12 cellular contexts compared by ENCODE assay signal in the genomic region with DNA sequence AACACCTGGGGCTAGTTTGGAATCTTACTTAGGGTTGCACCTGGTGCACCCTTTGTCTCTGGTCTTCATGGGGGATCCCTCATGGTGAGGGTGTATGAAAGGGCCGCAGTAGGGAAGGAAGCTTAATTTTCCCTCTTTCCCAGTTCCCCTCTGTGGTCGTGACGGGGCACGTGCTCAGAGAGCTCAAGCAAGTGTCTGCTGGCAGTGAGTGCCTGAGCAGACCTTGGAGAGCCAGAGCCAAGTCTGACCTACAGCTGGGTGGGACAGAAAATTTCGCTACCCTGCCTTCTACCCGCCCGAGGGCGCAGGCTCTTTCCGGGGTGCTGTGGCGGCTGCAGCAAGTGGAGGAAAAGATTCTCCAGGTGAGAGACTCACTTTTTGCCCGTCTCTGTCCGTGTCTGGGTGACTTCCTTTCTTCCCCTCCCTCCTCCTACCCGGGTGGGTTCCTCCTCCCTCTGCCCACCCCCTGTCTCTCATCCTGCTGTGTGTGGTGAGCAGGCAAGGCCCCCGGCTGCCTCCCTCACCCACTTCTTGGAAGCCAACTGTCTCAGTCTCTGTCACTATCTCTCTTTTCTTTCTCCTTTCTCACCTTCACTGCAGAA.
A peak's percentile ranks its signal among the peaks of the same experiment; 100 is the strongest.
DNase-seq lines count a peak whose midpoint lies in the region; ATAC-seq and TF ChIP-seq lines count a peak whose summit lies in the region.
"Had no signal": no experiment of that assay in that cellular context is flagged by ENCODE, and none has a peak within 500 bp of the region (broad histone marks: within the 10 kb centered on the region; RNA-seq: fewer than 3 reads in every experiment).

No MANE protein-coding gene starts in this region.

- H3K4me3 ChIP-seq in CD4-positive, CD25-positive, alpha-beta regulatory T cell (ENCODE audit: low read depth, low read length) = no peak overlapping the region
- H3K4me3 ChIP-seq in osteoblast (ENCODE audit: insufficient read depth, low read length) (no peak overlapping the region), suprapubic skin (no peak overlapping the region)
- H3K4me3 ChIP-seq: neural progenitor cell had no signal

- peak overlapping the region in 2 of 4 donors; percentile 4 to 64 for H3K4me3 Mint-ChIP-seq in CD4-positive, CD25-positive, alpha-beta regulatory T cell
- H3K4me3 Mint-ChIP-seq in activated T-helper 1 cell treated with anti-CD3 and anti-CD28 coated beads, Interleukin-12 subunit alpha, Interleukin-12 subunit beta, Interleukin-2, Interleukin-4 antibody, amounts not matched to agents 30 ng/mL and 10 ng/mL and 1 ng/mL, durations not matched to agents 14 hours and 24 hours and 36 hours = peak overlapping the region; percentile 10
- H3K4me3 Mint-ChIP-seq: neural progenitor cell had no signal

- peak; percentile 66 to 69 for ATAC-seq in CD4-positive, CD25-positive, alpha-beta regulatory T cell (ENCODE audit: low read depth in 2 of 2)
- no peak for ATAC-seq in HG03045 (IDR thresholded peaks at IDR 0.05; ENCODE audit: unreplicated experiment)
- ATAC-seq: left cardiac atrium had no signal

- TF ChIP-seq CTCF in osteoblast (IDR thresholded peaks at IDR 0.05; ENCODE audit: extremely low read depth, low read depth, low read length) (no peak), suprapubic skin (IDR thresholded peaks at IDR 0.05) (no peak)

- H3K9me3 Mint-ChIP-seq in CD4-positive, CD25-positive, alpha-beta regulatory T cell = peaks cover 0 to 1% (median 0%) of the 10 kb centered on the region in 7 donors
- no peaks in the 10 kb centered on the region for H3K9me3 Mint-ChIP-seq in activated T-helper 1 cell treated with anti-CD3 and anti-CD28 coated beads, Interleukin-12 subunit alpha, Interleukin-12 subunit beta, Interleukin-2, Interleukin-4 antibody, amounts not matched to agents 30 ng/mL and 10 ng/mL and 1 ng/mL, durations not matched to agents 14 hours and 24 hours and 36 hours
- H3K9me3 Mint-ChIP-seq: neural progenitor cell had no signal

- peaks cover 8% of the 10 kb centered on the region for H4K20me1 ChIP-seq in osteoblast (ENCODE audit: insufficient read depth, low read length)

- peaks cover 7% of the 10 kb centered on the region for H3K36me3 Mint-ChIP-seq in CD4-positive, CD25-positive, alpha-beta regulatory T cell
- H3K36me3 Mint-ChIP-seq in activated T-helper 1 cell treated with anti-CD3 and anti-CD28 coated beads, Interleukin-12 subunit alpha, Interleukin-12 subunit beta, Interleukin-2, Interleukin-4 antibody, amounts not matched to agents 30 ng/mL and 10 ng/mL and 1 ng/mL, durations not matched to agents 14 hours and 24 hours and 36 hours (ENCODE audit: low read depth) = peaks cover 69% of the 10 kb centered on the region
- H3K36me3 Mint-ChIP-seq: neural progenitor cell had no signal

- no peak overlapping the region for H3K4me2 ChIP-seq in osteoblast (ENCODE audit: insufficient read depth, low read length)
- H3K4me2 ChIP-seq: neural progenitor cell had no signal

- no peak for TF ChIP-seq POLR2A in suprapubic skin (IDR thresholded peaks at IDR 0.05)

- H3K4me1 Mint-ChIP-seq in CD4-positive, CD25-positive, alpha-beta regulatory T cell = peaks cover 2 to 33% (median 8%) of the 10 kb centered on the region in 4 donors
- peaks cover 34% of the 10 kb centered on the region for H3K4me1 Mint-ChIP-seq in activated T-helper 1 cell treated with anti-CD3 and anti-CD28 coated beads, Interleukin-12 subunit alpha, Interleukin-12 subunit beta, Interleukin-2, Interleukin-4 antibody, amounts not matched to agents 30 ng/mL and 10 ng/mL and 1 ng/mL, durations not matched to agents 14 hours and 24 hours and 36 hours (ENCODE audit: low read depth)
- H3K4me1 Mint-ChIP-seq: neural progenitor cell had no signal

- H3K27ac Mint-ChIP-seq in CD4-positive, CD25-positive, alpha-beta regulatory T cell = peak overlapping the region; percentile 4 to 89 (median 88)
- H3K27ac Mint-ChIP-seq in activated T-helper 1 cell treated with anti-CD3 and anti-CD28 coated beads, Interleukin-12 subunit alpha, Interleukin-12 subunit beta, Interleukin-2, Interleukin-4 antibody, amounts not matched to agents 30 ng/mL and 10 ng/mL and 1 ng/mL, durations not matched to agents 14 hours and 24 hours and 36 hours = peak overlapping the region; percentile 91
- H3K27ac Mint-ChIP-seq: neural progenitor cell had no signal

- no peak for TF ChIP-seq EP300 in suprapubic skin (IDR thresholded peaks at IDR 0.05)

- DNase-seq in CD4-positive, CD25-positive, alpha-beta regulatory T cell = peak in 2 of 3 donors; percentile 4 to 48
- DNase-seq in NCI-H1417 (lab: John Stamatoyannopoulos, UW) (peak in 2 of 3 experiments; percentile 84 to 96), osteoblast (ENCODE audit: insufficient read length, low spot score, missing footprints) (peak; percentile 62), suprapubic skin (ENCODE audit: low spot score in 2 of 2) (no peak), Ammon's horn (ENCODE audit: low spot score) (no peak), COLO829 (ENCODE audit: low spot score) (no peak)
- no peak for DNase-seq in activated T-helper 1 cell treated with anti-CD3 and anti-CD28 coated beads, Interleukin-12 subunit alpha, Interleukin-12 subunit beta, Interleukin-2, Interleukin-4 antibody, amounts not matched to agents 30 ng/mL and 10 ng/mL and 1 ng/mL, durations not matched to agents 14 hours and 24 hours and 36 hours (ENCODE audit: low spot score)
- DNase-seq: caudate nucleus, left cardiac atrium, NCI-H187 had no signal

- H2AFZ ChIP-seq in osteoblast (ENCODE audit: low read length) = no peak overlapping the region
- H2AFZ ChIP-seq: neural progenitor cell had no signal

- WGBS in suprapubic skin = 80% methylated on average over 14 of the region's 14 CpGs

- H3K9me3 ChIP-seq in CD4-positive, CD25-positive, alpha-beta regulatory T cell (ENCODE audit: control insufficient read depth in 2 of 2, low read length in 2 of 2) = no peaks in the 10 kb centered on the region
- H3K9me3 ChIP-seq in osteoblast (ENCODE audit: low read depth, low read length) (no peaks in the 10 kb centered on the region), suprapubic skin (no peaks in the 10 kb centered on the region)

- peaks cover 44% of the 10 kb centered on the region for H3K79me2 ChIP-seq in osteoblast (ENCODE audit: insufficient read depth, low read length)

- H3K27me3 ChIP-seq in CD4-positive, CD25-positive, alpha-beta regulatory T cell (ENCODE audit: control insufficient read depth, insufficient read depth, low read length) = no peaks in the 10 kb centered on the region
- H3K27me3 ChIP-seq in osteoblast (ENCODE audit: insufficient read depth, low read length) (no peaks in the 10 kb centered on the region), suprapubic skin (no peaks in the 10 kb centered on the region)
- H3K27me3 ChIP-seq: neural progenitor cell had no signal

- no peaks in the 10 kb centered on the region for H3K27me3 Mint-ChIP-seq in CD4-positive, CD25-positive, alpha-beta regulatory T cell
- H3K27me3 Mint-ChIP-seq in activated T-helper 1 cell treated with anti-CD3 and anti-CD28 coated beads, Interleukin-12 subunit alpha, Interleukin-12 subunit beta, Interleukin-2, Interleukin-4 antibody, amounts not matched to agents 30 ng/mL and 10 ng/mL and 1 ng/mL, durations not matched to agents 14 hours and 24 hours and 36 hours (ENCODE audit: insufficient read depth) = no peaks in the 10 kb centered on the region

- peaks cover 55% of the 10 kb centered on the region for H3K36me3 ChIP-seq in CD4-positive, CD25-positive, alpha-beta regulatory T cell (ENCODE audit: control insufficient read depth, insufficient read depth, low read length)
- H3K36me3 ChIP-seq in osteoblast (ENCODE audit: insufficient read depth, low read length) (peaks cover 100% of the 10 kb centered on the region), suprapubic skin (peaks cover 34% of the 10 kb centered on the region)
- H3K36me3 ChIP-seq: neural progenitor cell had no signal

- H3K27ac ChIP-seq in CD4-positive, CD25-positive, alpha-beta regulatory T cell (ENCODE audit: insufficient read depth, low read length, poor library complexity, severe bottlenecking) = no peak overlapping the region
- H3K27ac ChIP-seq in osteoblast (ENCODE audit: low read depth, low read length) (peak overlapping the region; percentile 40), suprapubic skin (no peak overlapping the region)
- H3K27ac ChIP-seq: neural progenitor cell had no signal

- intact Hi-C loops in activated T-helper 1 cell treated with anti-CD3 and anti-CD28 coated beads, Interleukin-12 subunit alpha, Interleukin-12 subunit beta, Interleukin-2, Interleukin-4 antibody, amounts not matched to agents 30 ng/mL and 10 ng/mL and 1 ng/mL, durations not matched to agents 14 hours and 24 hours and 36 hours (cut with micrococcal nuclease) = no loop called here

- no peaks in the 10 kb centered on the region for H3K4me1 ChIP-seq in CD4-positive, CD25-positive, alpha-beta regulatory T cell (ENCODE audit: control insufficient read depth, insufficient read depth, low read length, poor library complexity, severe bottlenecking)
- H3K4me1 ChIP-seq in osteoblast (ENCODE audit: insufficient read depth, low read length) (peaks cover 13% of the 10 kb centered on the region), suprapubic skin (peaks cover 13% of the 10 kb centered on the region)

Comparison
In these comparisons a context has a peak if more than half of its experiments do, and no peak if none do; other contexts are left out.
1. DNase-seq: peak in CD4-positive, CD25-positive, alpha-beta regulatory T cell (2 of 3), NCI-H1417 (2 of 3) and osteoblast (single experiment); none in activated T-helper 1 cell treated with anti-CD3 and anti-CD28 coated beads, Interleukin-12 subunit alpha, Interleukin-12 subunit beta, Interleukin-2, Interleukin-4 antibody, amounts not matched to agents 30 ng/mL and 10 ng/mL and 1 ng/mL, durations not matched to agents 14 hours and 24 hours and 36 hours (single experiment), suprapubic skin (0 of 2), Ammon's horn (single experiment) and COLO829 (single experiment).